In genomic region chr1:205141236-205142104, GRCh38 we compare ENCODE assay signal across 8 cellular contexts. TPM values are rescaled to one million over a fixed set of nuclear protein-coding genes. Genes with fewer than 3 reads are reported as not detected.
DNase-seq lines count a peak whose midpoint lies in the region; ATAC-seq, FAIRE-seq and TF ChIP-seq lines count a peak whose summit lies in the region.

No MANE protein-coding gene starts in this region.

- H3K4me2 ChIP-seq in SU-DHL-6 (ENCODE audit: low read depth, low read length, poor library complexity, severe bottlenecking), result peak overlapping the region; percentile 20

- intact Hi-C loops in left cardiac atrium (cut with DNase I), result no loop called here
- intact Hi-C loops in aorta (cut with DNase I), result loop anchor here (5.0 kb wide), 1 partner anchor 116 kb away; no protein-coding TSS in a partner anchor

- H2AFZ ChIP-seq in SU-DHL-6 (ENCODE audit: low read depth, low read length, severe bottlenecking), result no peak overlapping the region

- H3F3A ChIP-seq in SU-DHL-6 (ENCODE audit: insufficient read depth), result no peaks in the 10 kb centered on the region

- ATAC-seq in GM18868 (IDR thresholded peaks at IDR 0.05; ENCODE audit: unreplicated experiment) (peak; percentile 56), left cardiac atrium (peak; percentile 72 to 84), aorta (ENCODE audit: low FRiP score) (peak; percentile 85)

- peaks cover 34% of the 10 kb centered on the region for H3K4me1 ChIP-seq in adipocyte (ENCODE audit: control insufficient read depth, insufficient read depth, low read length)
- H3K4me1 ChIP-seq in aorta (ENCODE audit: control insufficient read depth in 1 of 2, insufficient read depth in 2 of 2, low read length in 2 of 2), result no peaks in the 10 kb centered on the region

- H3K9me2 ChIP-seq in SU-DHL-6 (replicated peaks; ENCODE audit: insufficient read depth, low read length), result no peaks in the 10 kb centered on the region

- no peaks in the 10 kb centered on the region for H4K20me1 ChIP-seq in SU-DHL-6 (ENCODE audit: low read depth, low read length)

- no peak overlapping the region for H3K4me3 ChIP-seq in SU-DHL-6 (ENCODE audit: insufficient read depth, low read length, poor library complexity, severe bottlenecking)
- peak overlapping the region; percentile 35 for H3K4me3 ChIP-seq in adipocyte (ENCODE audit: low read length)
- no peak overlapping the region for H3K4me3 ChIP-seq in aorta (ENCODE audit: low read length in 2 of 2)

- no peak overlapping the region for H3K27ac ChIP-seq in SU-DHL-6 (ENCODE audit: low read depth, low read length)
- no peak overlapping the region for H3K27ac ChIP-seq in aorta (ENCODE audit: low read depth in 1 of 2, low read length in 2 of 2)

- H3K36me3 ChIP-seq in SU-DHL-6 (ENCODE audit: low read length) (no peaks in the 10 kb centered on the region), adipocyte (ENCODE audit: control insufficient read depth, insufficient read depth, low read length, severe bottlenecking) (peaks cover 4% of the 10 kb centered on the region), aorta (ENCODE audit: control insufficient read depth in 1 of 2, insufficient read depth in 2 of 2, low read length in 1 of 2) (no peaks in the 10 kb centered on the region)

- DNase-seq in NCI-H1105 treated with DMSO at 0.1 percent for 48 hours (lab: John Stamatoyannopoulos, UW) (peak; percentile 78), adipocyte (ENCODE audit: low read depth) (peak; percentile 92), left cardiac atrium (peak; percentile 74), renal cortical epithelial cell (ENCODE audit: low read depth) (peak; percentile 78), aorta (peak; percentile 83 to 87)

- H3K9me3 ChIP-seq in SU-DHL-6 (ENCODE audit: insufficient read depth, low read length) (no peaks in the 10 kb centered on the region), adipocyte (ENCODE audit: control insufficient read depth, low read length) (no peaks in the 10 kb centered on the region), aorta (ENCODE audit: control insufficient read depth, low read length) (no peaks in the 10 kb centered on the region)

- H3K79me2 ChIP-seq in SU-DHL-6 (ENCODE audit: insufficient read depth, low read length), result no peaks in the 10 kb centered on the region

- H3K27me3 ChIP-seq in SU-DHL-6 (ENCODE audit: low read length), result no peaks in the 10 kb centered on the region
- H3K27me3 ChIP-seq in adipocyte (replicated peaks; ENCODE audit: control insufficient read depth, insufficient read depth, low read length), result no peaks in the 10 kb centered on the region
- H3K27me3 ChIP-seq in aorta (ENCODE audit: control insufficient read depth in 1 of 2, insufficient read depth in 2 of 2, low read length in 1 of 2), result no peaks in the 10 kb centered on the region

- 11 to 15% methylated on average over 12 of the region's 12 CpGs for WGBS in aorta, 2 donors

- FAIRE-seq in A204.1 (lab: Jason Lieb, UNC), result peak; percentile 74

- peak; percentile 79 for TF ChIP-seq CTCF in SU-DHL-6 (IDR thresholded peaks at IDR 0.05; ENCODE audit: insufficient read depth, low read length, poor library complexity, severe bottlenecking)

- H3K9ac ChIP-seq in SU-DHL-6 (ENCODE audit: low read length), result no peak overlapping the region
- H3K9ac ChIP-seq in adipocyte (ENCODE audit: low read length), result peak overlapping the region; percentile 48

RNA-seq across cellular contexts. Expression of gene RBBP5, which starts 19.7 kb away (rescaled TPM):
- total RNA-seq in left cardiac atrium (10 to 100 TPM in 1 of 2 donors, 1 to 10 TPM in 1; 10.0 to 11.0 TPM), renal cortical epithelial cell (30.2 and 33.1 TPM in 2 replicates), aorta (10 to 100 TPM in 1 of 2 donors, 1 to 10 TPM in 1; 9.9 to 15.4 TPM)
- 1 to 10 TPM; 3.8 to 4.3 TPM for polyA plus RNA-seq in aorta

RNA-seq across cellular contexts. Expression of gene TMEM81, which starts 57.2 kb away (rescaled TPM):
- total RNA-seq in left cardiac atrium (1 to 10 TPM; 1.8 to 4.0 TPM), renal cortical epithelial cell (1.6 and 2.4 TPM in 2 replicates), aorta (1 to 10 TPM; 3.1 to 4.1 TPM)
- polyA plus RNA-seq in aorta, result 1 to 10 TPM; 1.1 to 2.2 TPM

Comparison
In these comparisons a context has a peak if more than half of its experiments do, and no peak if none do; other contexts are left out.
1. intact Hi-C loops: an anchor here in aorta (5.0 kb wide); none called in left cardiac atrium.